ENCODE assay signal across 8 cellular contexts in genomic region chr1:145015744-145016489, GRCh38.
DNase-seq lines count a peak whose midpoint lies in the region; ATAC-seq, FAIRE-seq and TF ChIP-seq lines count a peak whose summit lies in the region.
"Not testable (repeated sequence)": the region's sequence is repeated elsewhere in the genome, so short reads cannot be mapped to it uniquely, and the experiment has no call there.

No MANE protein-coding gene starts in this region.

- intact Hi-C loops in activated CD4-positive, alpha-beta T cell treated with anti-CD3 and anti-CD28 coated beads for 36 hours (cut with DNase I, micrococcal nuclease); naive thymus-derived CD4-positive, alpha-beta T cell (cut with micrococcal nuclease): not testable (repeated sequence)

- H3K27me3 ChIP-seq in naive thymus-derived CD4-positive, alpha-beta T cell (ENCODE audit: control insufficient read depth in 2 of 2, insufficient read depth in 2 of 2, low read length in 2 of 2), result not testable (repeated sequence)

- not testable (repeated sequence) for DNase-seq in A549 (ENCODE audit: low read depth in 1 of 2, low spot score in 1 of 2); activated CD4-positive, alpha-beta T cell treated with anti-CD3 and anti-CD28 coated beads for 36 hours; chondrocyte (ENCODE audit: low spot score); naive thymus-derived CD4-positive, alpha-beta T cell

- not testable (repeated sequence) for H3K9me3 Mint-ChIP-seq in activated CD4-positive, alpha-beta T cell treated with anti-CD3 and anti-CD28 coated beads for 36 hours (ENCODE audit: low read depth); chondrocyte (ENCODE audit: low read depth); naive thymus-derived CD4-positive, alpha-beta T cell

- CTCF ChIA-PET in A549 (lab: Yijun Ruan, JAX); activated CD4-positive, alpha-beta T cell treated with anti-CD3 and anti-CD28 coated beads for 36 hours (lab: Charles Lee); naive thymus-derived CD4-positive, alpha-beta T cell (lab: Charles Lee): not testable (repeated sequence)

- H3K4me2 ChIP-seq in A549, result not testable (repeated sequence)

- not testable (repeated sequence) for TF ChIP-seq EP300 in A549 (IDR thresholded peaks at IDR 0.05)

- not testable (repeated sequence) for H3K36me3 Mint-ChIP-seq in activated CD4-positive, alpha-beta T cell treated with anti-CD3 and anti-CD28 coated beads for 36 hours (ENCODE audit: low read depth); chondrocyte (ENCODE audit: low read depth); naive thymus-derived CD4-positive, alpha-beta T cell

- not testable (repeated sequence) for H3K4me3 Mint-ChIP-seq in activated CD4-positive, alpha-beta T cell treated with anti-CD3 and anti-CD28 coated beads for 36 hours; chondrocyte (ENCODE audit: unreplicated experiment)
- peak overlapping the region in 1 of 10 donors; percentile 61 for H3K4me3 Mint-ChIP-seq in naive thymus-derived CD4-positive, alpha-beta T cell

- not testable (repeated sequence) for TF ChIP-seq CTCF in A549 (IDR thresholded peaks at IDR 0.05); chondrocyte (IDR thresholded peaks at IDR 0.05)

- WGBS in A549 (ENCODE audit: missing lambda C conversion rate), result no CpG with 5 or more reads among the region's 2 CpGs

- not testable (repeated sequence) for FAIRE-seq in A549 (lab: Jason Lieb, UNC)

- POLR2A ChIA-PET in A549 (lab: Yijun Ruan, JAX); activated CD4-positive, alpha-beta T cell treated with anti-CD3 and anti-CD28 coated beads for 36 hours (lab: Charles Lee); naive thymus-derived CD4-positive, alpha-beta T cell (lab: Charles Lee): not testable (repeated sequence)

- not testable (repeated sequence) for H3K27ac ChIP-seq in A549; naive thymus-derived CD4-positive, alpha-beta T cell (ENCODE audit: low read depth, low read length)

- not testable (repeated sequence) for H3K36me3 ChIP-seq in naive thymus-derived CD4-positive, alpha-beta T cell (ENCODE audit: control insufficient read depth in 2 of 3, insufficient read depth in 3 of 3, low read length in 3 of 3)

- peak; percentile 90 to 94 for ATAC-seq in A549
- peak; percentile 75 for ATAC-seq in GM18909 (IDR thresholded peaks at IDR 0.05; ENCODE audit: poor library complexity, unreplicated experiment)
- peak; percentile 58 for ATAC-seq in GM21723 (IDR thresholded peaks at IDR 0.05; ENCODE audit: unreplicated experiment)
- peak; percentile 56 for ATAC-seq in HG02970 (IDR thresholded peaks at IDR 0.05; ENCODE audit: low FRiP score, unreplicated experiment)
- peak; percentile 47 for ATAC-seq in HG03457 (IDR thresholded peaks at IDR 0.05; ENCODE audit: unreplicated experiment)
- ATAC-seq in activated CD4-positive, alpha-beta T cell treated with anti-CD3 and anti-CD28 coated beads for 36 hours, result peak; percentile 90
- peak; percentile 73 for ATAC-seq in naive thymus-derived CD4-positive, alpha-beta T cell

- H3K9me3 ChIP-seq in A549; naive thymus-derived CD4-positive, alpha-beta T cell (ENCODE audit: control insufficient read depth in 2 of 3, low read length in 3 of 3): not testable (repeated sequence)

- H3K27ac Mint-ChIP-seq in activated CD4-positive, alpha-beta T cell treated with anti-CD3 and anti-CD28 coated beads for 36 hours; naive thymus-derived CD4-positive, alpha-beta T cell: not testable (repeated sequence)
- H3K27ac Mint-ChIP-seq in chondrocyte (ENCODE audit: unreplicated experiment), result peak overlapping the region; percentile 32

- H3K27me3 Mint-ChIP-seq in activated CD4-positive, alpha-beta T cell treated with anti-CD3 and anti-CD28 coated beads for 36 hours; chondrocyte (ENCODE audit: low read depth); naive thymus-derived CD4-positive, alpha-beta T cell: not testable (repeated sequence)

- not testable (repeated sequence) for TF ChIP-seq RAD21 in A549 (conservative IDR thresholded peaks at IDR 0.05 in 1 of 2, IDR thresholded peaks at IDR 0.05 in 1 of 2)

- H3K4me3 ChIP-seq in A549; naive thymus-derived CD4-positive, alpha-beta T cell (ENCODE audit: low read length): not testable (repeated sequence)

- not testable (repeated sequence) for H3K4me1 Mint-ChIP-seq in activated CD4-positive, alpha-beta T cell treated with anti-CD3 and anti-CD28 coated beads for 36 hours; chondrocyte (ENCODE audit: low read depth); naive thymus-derived CD4-positive, alpha-beta T cell

- not testable (repeated sequence) for H3K4me1 ChIP-seq in A549; naive thymus-derived CD4-positive, alpha-beta T cell (ENCODE audit: control insufficient read depth in 2 of 2, insufficient read depth in 2 of 2, low read length in 2 of 2)

- not testable (repeated sequence) for TF ChIP-seq POLR2A in A549 (IDR thresholded peaks at IDR 0.05; ENCODE audit: low read length)
